In the genomic region with DNA sequence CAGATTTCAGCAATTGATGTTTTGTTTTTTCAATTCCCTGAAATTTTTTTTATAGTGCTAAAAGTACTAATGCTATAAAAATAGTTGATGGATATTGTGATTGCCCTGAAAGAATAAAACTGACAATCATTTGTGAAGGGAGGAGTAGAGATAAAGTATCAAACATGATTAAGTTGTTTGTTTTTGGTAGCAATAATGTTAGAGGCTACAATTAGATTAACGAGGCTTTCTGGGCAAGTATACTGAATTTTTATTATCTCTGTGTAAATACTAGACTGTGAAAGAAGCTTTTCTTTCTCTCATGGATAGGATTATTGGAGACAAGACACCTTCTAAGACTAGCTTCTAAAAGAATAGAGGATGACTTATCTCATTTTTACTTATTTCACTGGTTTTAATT, we compare ENCODE assay signal across 32 cellular contexts. TPM values are rescaled to one million over a fixed set of nuclear protein-coding genes. Genes with fewer than 3 reads are reported as not detected.
DNase-seq lines count a peak whose midpoint lies in the region; ATAC-seq and TF ChIP-seq lines count a peak whose summit lies in the region.
"Had no signal": no experiment of that assay in that cellular context is flagged by ENCODE, and none has a peak within 500 bp of the region (broad histone marks: within the 10 kb centered on the region; RNA-seq: fewer than 3 reads in every experiment).

No MANE protein-coding gene starts in this region.

- no peak overlapping the region for H3K27ac Mint-ChIP-seq in MCF 10A (ENCODE audit: low read depth, unreplicated experiment)
- no peak overlapping the region for H3K27ac Mint-ChIP-seq in activated CD4-positive, alpha-beta memory T cell treated with anti-CD3 and anti-CD28 coated beads, Interleukin-2, amount 10 ng/mL, durations not matched to agents 7 days and 5 days
- H3K27ac Mint-ChIP-seq: H9 had no signal

- intact Hi-C loops in mammary epithelial cell (cut with micrococcal nuclease) (no loop called here), MCF 10A (cut with micrococcal nuclease) (no loop called here), transverse colon (cut with DNase I; ENCODE audit: low total_unique reads) (no loop called here)

- no peak overlapping the region for H2AFZ ChIP-seq in mammary epithelial cell (ENCODE audit: low read depth, low read length)

- BruUV-seq in mammary epithelial cell (replicated peaks; lab: Mats Ljungman, UMichigan) (no TSS peak), MCF 10A (replicated peaks; lab: Mats Ljungman, UMichigan) (no TSS peak)

- TF ChIP-seq CTCF in mammary epithelial cell (conservative IDR thresholded peaks at IDR 0.05 in 1 of 2, IDR thresholded peaks at IDR 0.05 in 1 of 2; ENCODE audit: extremely low read depth in 1 of 2, insufficient read depth in 1 of 2, low read depth in 1 of 2, low read length in 2 of 2) (no peak), MCF 10A (IDR thresholded peaks at IDR 0.05; ENCODE audit: unreplicated experiment) (no peak), transverse colon (IDR thresholded peaks at IDR 0.05) (no peak)

- peak overlapping the region; percentile 18 for H3K27ac ChIP-seq in mammary epithelial cell (ENCODE audit: insufficient read depth, low read depth, low read length)
- peak overlapping the region; percentile 24 for H3K27ac ChIP-seq in epithelial cell of prostate
- peak overlapping the region; percentile 47 to 59 (median 54) for H3K27ac ChIP-seq in transverse colon
- H3K27ac ChIP-seq: heart right ventricle, prostate gland, thyroid gland had no signal

- no peaks in the 10 kb centered on the region for H3K9me3 Mint-ChIP-seq in MCF 10A (ENCODE audit: unreplicated experiment)
- H3K9me3 Mint-ChIP-seq in activated CD4-positive, alpha-beta memory T cell treated with anti-CD3 and anti-CD28 coated beads, Interleukin-2, amount 10 ng/mL, durations not matched to agents 7 days and 5 days, result no peaks in the 10 kb centered on the region
- H3K9me3 Mint-ChIP-seq in activated T-cell treated with anti-CD3 and anti-CD28 coated beads, Interleukin-2, amount 50 U/mL, for 4 hours, result no peaks in the 10 kb centered on the region
- H3K9me3 Mint-ChIP-seq: CD4-positive, alpha-beta memory T cell; H9; naive thymus-derived CD8-positive, alpha-beta T cell had no signal

- POLR2A ChIA-PET in MCF 10A (lab: Yijun Ruan, JAX), result interaction anchor here (0.6 to 6.5 kb wide), 5 partner anchors 12 to 726 kb away, joined by 3 to 112 read pairs (median 3); a partner anchor contains a TSS
- POLR2A ChIA-PET in activated CD4-positive, alpha-beta memory T cell treated with anti-CD3 and anti-CD28 coated beads, Interleukin-2, amount 10 ng/mL, durations not matched to agents 7 days and 5 days (lab: Charles Lee), result no interaction called here

- no peak for ATAC-seq in HG03108 (IDR thresholded peaks at IDR 0.05; ENCODE audit: unreplicated experiment)
- no peak for ATAC-seq in activated T-cell treated with anti-CD3 and anti-CD28 coated beads, Interleukin-2, amount 50 U/mL, for 4 hours
- ATAC-seq: A549; heart right ventricle; K562; naive thymus-derived CD8-positive, alpha-beta T cell; sciatic nerve had no signal

- peaks cover 45% of the 10 kb centered on the region for H3K36me3 Mint-ChIP-seq in MCF 10A (ENCODE audit: insufficient read depth, unreplicated experiment)
- H3K36me3 Mint-ChIP-seq in activated CD4-positive, alpha-beta memory T cell treated with anti-CD3 and anti-CD28 coated beads, Interleukin-2, amount 10 ng/mL, durations not matched to agents 7 days and 5 days (ENCODE audit: low read depth), result peaks cover 3% of the 10 kb centered on the region
- H3K36me3 Mint-ChIP-seq in activated T-cell treated with anti-CD3 and anti-CD28 coated beads, Interleukin-2, amount 50 U/mL, for 4 hours (ENCODE audit: insufficient read depth), result peaks cover 43% of the 10 kb centered on the region

- H3K4me3 ChIP-seq in mammary epithelial cell (replicated peaks in 1 of 3; ENCODE audit: insufficient read depth in 1 of 3, low read depth in 2 of 3, low read length in 3 of 3), result no peak overlapping the region
- no peak overlapping the region for H3K4me3 ChIP-seq in transverse colon
- H3K4me3 ChIP-seq: A549, esophagus squamous epithelium, heart right ventricle, K562, prostate gland, stomach, thyroid gland had no signal

- WGBS in mammary epithelial cell (ENCODE audit: low coverage, missing lambda C conversion rate), result 100% methylated on average over 1 of the region's 1 CpG
- WGBS in transverse colon (ENCODE audit: low coverage in 1 of 2), 2 donors, result 30 to 50% methylated on average over 1 of the region's 1 CpG

- no peaks in the 10 kb centered on the region for H3K27me3 ChIP-seq in mammary epithelial cell (ENCODE audit: insufficient read depth, low read length)
- no peaks in the 10 kb centered on the region for H3K27me3 ChIP-seq in transverse colon
- H3K27me3 ChIP-seq: esophagus squamous epithelium, foreskin keratinocyte, heart right ventricle, stomach, thyroid gland had no signal

- CTCF ChIA-PET in mammary epithelial cell (lab: Charles Lee; ENCODE audit: low non-redundant PET), result no interaction called here
- CTCF ChIA-PET in MCF 10A (lab: Yijun Ruan, JAX), result interaction anchor here (0.6 to 0.8 kb wide), 3 partner anchors 70 to 720 kb away, joined by 3 to 7 read pairs (median 3); no protein-coding TSS in a partner anchor
- CTCF ChIA-PET in activated CD4-positive, alpha-beta memory T cell treated with anti-CD3 and anti-CD28 coated beads, Interleukin-2, amount 10 ng/mL, durations not matched to agents 7 days and 5 days (lab: Charles Lee), result interaction anchor here (0.7 kb wide), 1 partner anchor 72 kb away, joined by 3 read pairs; no protein-coding TSS in a partner anchor

- dilution Hi-C loops in mammary epithelial cell (cut with HindIII; ENCODE audit: low sequenced_read_pairs), result no loop called here

- no peaks in the 10 kb centered on the region for H3K27me3 Mint-ChIP-seq in MCF 10A (ENCODE audit: insufficient read depth, unreplicated experiment)
- no peaks in the 10 kb centered on the region for H3K27me3 Mint-ChIP-seq in activated CD4-positive, alpha-beta memory T cell treated with anti-CD3 and anti-CD28 coated beads, Interleukin-2, amount 10 ng/mL, durations not matched to agents 7 days and 5 days
- no peaks in the 10 kb centered on the region for H3K27me3 Mint-ChIP-seq in activated T-cell treated with anti-CD3 and anti-CD28 coated beads, Interleukin-2, amount 50 U/mL, for 4 hours (ENCODE audit: low read depth)
- H3K27me3 Mint-ChIP-seq: CD4-positive, alpha-beta memory T cell; naive thymus-derived CD8-positive, alpha-beta T cell had no signal

- H3K4me2 ChIP-seq in mammary epithelial cell (ENCODE audit: insufficient read depth, low read depth, low read length), result no peak overlapping the region

- TF ChIP-seq EP300 in transverse colon (IDR thresholded peaks at IDR 0.05; ENCODE audit: low read depth), result no peak

- no peak overlapping the region for H3K9ac ChIP-seq in mammary epithelial cell (ENCODE audit: insufficient read depth, low read length)

- no peaks in the 10 kb centered on the region for H3K9me3 ChIP-seq in mammary epithelial cell (replicated peaks; ENCODE audit: insufficient read depth, low read length)
- no peaks in the 10 kb centered on the region for H3K9me3 ChIP-seq in transverse colon
- H3K9me3 ChIP-seq: A549, esophagus squamous epithelium, heart right ventricle, prostate gland, stomach, thyroid gland had no signal

- H3K79me2 ChIP-seq in mammary epithelial cell (ENCODE audit: insufficient read depth, low read length), result peaks cover 15% of the 10 kb centered on the region

- H3K4me1 Mint-ChIP-seq in MCF 10A (ENCODE audit: insufficient read depth, unreplicated experiment), result peaks cover 15% of the 10 kb centered on the region
- peaks cover 14% of the 10 kb centered on the region for H3K4me1 Mint-ChIP-seq in activated CD4-positive, alpha-beta memory T cell treated with anti-CD3 and anti-CD28 coated beads, Interleukin-2, amount 10 ng/mL, durations not matched to agents 7 days and 5 days
- H3K4me1 Mint-ChIP-seq in activated T-cell treated with anti-CD3 and anti-CD28 coated beads, Interleukin-2, amount 50 U/mL, for 4 hours (ENCODE audit: low read depth), result peaks cover 20% of the 10 kb centered on the region
- H3K4me1 Mint-ChIP-seq: H9 had no signal

- TF ChIP-seq POLR2A in transverse colon (IDR thresholded peaks at IDR 0.05), result no peak

- DNase-seq in mammary epithelial cell (no peak), MCF 10A (ENCODE audit: unreplicated experiment) (no peak), NCI-H748 treated with DMSO at 0.1 percent for 48 hours (lab: John Stamatoyannopoulos, UW) (peak; percentile 51), epithelial cell of prostate (ENCODE audit: low read depth, low spot score) (no peak), transverse colon (no peak)
- no peak for DNase-seq in activated CD4-positive, alpha-beta memory T cell treated with anti-CD3 and anti-CD28 coated beads, Interleukin-2, amount 10 ng/mL, durations not matched to agents 7 days and 5 days
- no peak for DNase-seq in activated T-cell treated with anti-CD3 and anti-CD28 coated beads, Interleukin-2, amount 50 U/mL, for 4 hours
- DNase-seq: activated CD4-positive, alpha-beta T cell treated with anti-CD3 and anti-CD28 coated beads for 4 hours; activated CD8-positive, alpha-beta memory T cell treated with anti-CD3 and anti-CD28 coated beads for 24 hours; activated naive CD4-positive, alpha-beta T cell treated with Interleukin-2 at 50 U/mL for 16 hours; AML-193; caudate nucleus; CD4-positive, alpha-beta memory T cell; esophagus squamous epithelium; H9; heart right ventricle; kidney; midbrain; naive thymus-derived CD8-positive, alpha-beta T cell; NCI-H187; NCI-H524; occipital lobe; SHP77; stimulated activated CD4-positive, alpha-beta T cell treated with anti-CD3 and anti-CD28 coated beads, Interleukin-4, amount 100 ng/mL, for 1 hour; stomach; thyroid gland had no signal

- no peak overlapping the region for H3K4me3 Mint-ChIP-seq in MCF 10A (ENCODE audit: unreplicated experiment)
- H3K4me3 Mint-ChIP-seq in activated CD4-positive, alpha-beta memory T cell treated with anti-CD3 and anti-CD28 coated beads, Interleukin-2, amount 10 ng/mL, durations not matched to agents 7 days and 5 days, result no peak overlapping the region
- no peak overlapping the region for H3K4me3 Mint-ChIP-seq in activated T-cell treated with anti-CD3 and anti-CD28 coated beads, Interleukin-2, amount 50 U/mL, for 4 hours
- H3K4me3 Mint-ChIP-seq: CD4-positive, alpha-beta memory T cell; H9; naive thymus-derived CD8-positive, alpha-beta T cell had no signal

- H4K20me1 ChIP-seq in mammary epithelial cell (ENCODE audit: insufficient read depth, low read length), result no peaks in the 10 kb centered on the region

- H3K4me1 ChIP-seq in mammary epithelial cell (ENCODE audit: insufficient read depth, low read length), result peaks cover 23% of the 10 kb centered on the region
- peaks cover 6 to 25% (median 14%) of the 10 kb centered on the region in 4 donors for H3K4me1 ChIP-seq in transverse colon
- H3K4me1 ChIP-seq: prostate gland had no signal

- H3K36me3 ChIP-seq in mammary epithelial cell (ENCODE audit: insufficient read depth, low read length) (peaks cover 5% of the 10 kb centered on the region), transverse colon (peaks cover 0 to 31% (median 2%) of the 10 kb centered on the region in 4 donors)
- H3K36me3 ChIP-seq: prostate gland had no signal

- in situ Hi-C loops in mammary epithelial cell (cut with MboI; ENCODE audit: low sequenced_read_pairs in 2 of 2) (no loop called here), transverse colon (cut with MboI; ENCODE audit: low pct_ligation_motif_present in 1 of 4, low pct_unique_long_range_greater_than_20kb in 1 of 4, low sequenced_read_pairs in 3 of 4) (no loop called here)

RNA-seq across cellular contexts. Expression of a gene that starts 15.6 kb away (rescaled TPM):
- total RNA-seq in mammary epithelial cell, result 10 to 100 TPM; 10.5 to 16.8 TPM
- polyA plus RNA-seq in mammary epithelial cell, result 6.1 TPM
- 3.4 TPM for polyA minus RNA-seq in mammary epithelial cell
- total RNA-seq in MCF 10A (2022), result 19.4 and 21.9 TPM in 2 replicates
- total RNA-seq in transverse colon, result 10 to 100 TPM; 21.9 to 34.8 (median 26.9) TPM
- total RNA-seq in activated CD4-positive, alpha-beta memory T cell treated with anti-CD3 and anti-CD28 coated beads, Interleukin-2, amount 10 ng/mL, durations not matched to agents 7 days and 5 days, result 1 to 10 TPM; 6.2 to 8.2 TPM
- total RNA-seq in activated T-cell treated with anti-CD3 and anti-CD28 coated beads, Interleukin-2, amount 50 U/mL, for 4 hours, result 1 to 10 TPM; 5.4 to 6.5 (median 6.0) TPM

RNA-seq across cellular contexts. Expression of a gene that starts 43.7 kb away (rescaled TPM):
- total RNA-seq in mammary epithelial cell, result 1,000 to 10,000 TPM; 1,624 to 2,052 TPM
- polyA plus RNA-seq in mammary epithelial cell, result 4,169 TPM
- 867 TPM for polyA minus RNA-seq in mammary epithelial cell
- 2,310 and 2,617 TPM in 2 replicates for total RNA-seq in MCF 10A (2022)
- 1,000 to 10,000 TPM in 2 of 4 donors, 100 to 1,000 TPM in 2; 443 to 1,500 (median 1,074) TPM for total RNA-seq in transverse colon
- 1,000 to 10,000 TPM; 1,398 to 1,426 TPM for total RNA-seq in activated CD4-positive, alpha-beta memory T cell treated with anti-CD3 and anti-CD28 coated beads, Interleukin-2, amount 10 ng/mL, durations not matched to agents 7 days and 5 days
- total RNA-seq in activated T-cell treated with anti-CD3 and anti-CD28 coated beads, Interleukin-2, amount 50 U/mL, for 4 hours, result 1,000 to 10,000 TPM; 2,279 to 2,502 (median 2,371) TPM

RNA-seq across cellular contexts. Expression of a gene that starts 43.9 kb away (rescaled TPM):
- 1 to 10 TPM; 7.3 to 8.8 TPM for total RNA-seq in mammary epithelial cell
- 5.2 TPM for polyA plus RNA-seq in mammary epithelial cell
- polyA minus RNA-seq in mammary epithelial cell, result 11.9 TPM
- total RNA-seq in MCF 10A (2022), result 6.8 and 9.7 TPM in 2 replicates
- 10 to 100 TPM in 2 of 4 donors, 1 to 10 TPM in 2; 3.2 to 13.8 (median 8.9) TPM for total RNA-seq in transverse colon
- 1 to 10 TPM; 3.0 to 3.1 TPM for total RNA-seq in activated CD4-positive, alpha-beta memory T cell treated with anti-CD3 and anti-CD28 coated beads, Interleukin-2, amount 10 ng/mL, durations not matched to agents 7 days and 5 days
- 1 to 10 TPM; 5.5 to 7.4 (median 5.7) TPM for total RNA-seq in activated T-cell treated with anti-CD3 and anti-CD28 coated beads, Interleukin-2, amount 50 U/mL, for 4 hours
